ENCODE assay signal across 9 cellular contexts in the genomic region with DNA sequence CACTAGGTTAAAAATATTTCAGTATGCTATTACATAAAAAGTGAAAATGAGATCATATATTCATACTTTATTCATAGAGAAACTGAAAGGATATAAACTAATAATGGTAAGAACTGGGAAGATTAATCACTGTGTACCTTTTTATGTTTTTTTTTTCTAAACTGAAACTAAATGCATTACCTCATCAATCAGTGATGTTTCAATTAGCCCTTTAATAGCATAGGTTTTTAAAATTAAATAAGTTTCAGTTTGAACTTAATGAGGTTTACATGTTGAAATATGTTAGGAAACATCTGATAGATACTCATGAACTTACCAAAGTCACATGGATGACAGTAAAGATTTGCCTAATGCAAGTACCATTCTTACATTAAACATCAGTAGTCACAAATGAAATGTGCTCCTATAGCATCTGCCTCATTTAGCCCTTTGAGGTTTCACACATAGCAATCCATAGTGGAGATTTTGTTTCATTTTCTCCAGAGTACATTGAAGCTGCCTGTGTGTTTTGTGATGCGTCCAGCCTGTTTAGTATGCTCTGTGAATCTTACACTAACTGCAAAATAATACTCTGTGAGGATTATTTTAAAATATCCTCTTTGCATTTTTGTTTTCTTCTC. TPM values are rescaled to one million over a fixed set of nuclear protein-coding genes. Genes with fewer than 3 reads are reported as not detected.
A peak's percentile ranks its signal among the peaks of the same experiment; 100 is the strongest.
DNase-seq lines count a peak whose midpoint lies in the region; ATAC-seq and TF ChIP-seq lines count a peak whose summit lies in the region.
"Had no signal": no experiment of that assay in that cellular context is flagged by ENCODE, and none has a peak within 500 bp of the region (broad histone marks: within the 10 kb centered on the region; RNA-seq: fewer than 3 reads in every experiment).

No MANE protein-coding gene starts in this region.

- no peaks in the 10 kb centered on the region for H3K27me3 Mint-ChIP-seq in stimulated activated memory B cell treated with anti-CD40 and anti-IgM and Interleukin-4, amounts not matched to agents 10 μg/mL and 1 μg/mL and 100 μg/mL, for 72 hours

- ATAC-seq in HG03354 (IDR thresholded peaks at IDR 0.05; ENCODE audit: poor library complexity, severe bottlenecking, unreplicated experiment) (peak; percentile 43), HG03045 (IDR thresholded peaks at IDR 0.05; ENCODE audit: unreplicated experiment) (no peak)
- no peak for ATAC-seq in stimulated activated memory B cell treated with anti-CD40 and anti-IgM and Interleukin-4, amounts not matched to agents 10 μg/mL and 1 μg/mL and 100 μg/mL, for 72 hours

- TF ChIP-seq CTCF in choroid plexus epithelial cell (conservative IDR thresholded peaks at IDR 0.05; ENCODE audit: low read depth, low read length) (no peak), vagina (IDR thresholded peaks at IDR 0.05) (no peak)

- H3K9me3 ChIP-seq in vagina = no peaks in the 10 kb centered on the region

- peaks cover 80% of the 10 kb centered on the region for H3K4me1 Mint-ChIP-seq in stimulated activated memory B cell treated with anti-CD40 and anti-IgM and Interleukin-4, amounts not matched to agents 10 μg/mL and 1 μg/mL and 100 μg/mL, for 72 hours

- H3K4me3 ChIP-seq in choroid plexus epithelial cell (ENCODE audit: low read depth, low read length) (no peak overlapping the region), vagina (no peak overlapping the region)

- peaks cover 9% of the 10 kb centered on the region for H3K36me3 Mint-ChIP-seq in stimulated activated memory B cell treated with anti-CD40 and anti-IgM and Interleukin-4, amounts not matched to agents 10 μg/mL and 1 μg/mL and 100 μg/mL, for 72 hours

- H3K27ac ChIP-seq in vagina = no peak overlapping the region

- no peak for TF ChIP-seq POLR2A in vagina (IDR thresholded peaks at IDR 0.05)

- H3K27ac Mint-ChIP-seq in stimulated activated memory B cell treated with anti-CD40 and anti-IgM and Interleukin-4, amounts not matched to agents 10 μg/mL and 1 μg/mL and 100 μg/mL, for 72 hours = peak overlapping the region; percentile 95

- peak overlapping the region; percentile 80 for H3K4me3 Mint-ChIP-seq in stimulated activated memory B cell treated with anti-CD40 and anti-IgM and Interleukin-4, amounts not matched to agents 10 μg/mL and 1 μg/mL and 100 μg/mL, for 72 hours

- DNase-seq in NCI-H510A treated with DMSO at 0.1 percent for 48 hours (lab: John Stamatoyannopoulos, UW) (peak; percentile 47), NCI-H510A (lab: John Stamatoyannopoulos, UW) (no peak), choroid plexus epithelial cell (ENCODE audit: low read depth) (peak; percentile 57), posterior vena cava (ENCODE audit: low spot score) (no peak), vagina (ENCODE audit: extremely low spot score in 2 of 2) (no peak)
- DNase-seq: left cardiac atrium had no signal

- intact Hi-C loops in posterior vena cava (cut with DNase I) (no loop called here), vagina (cut with DNase I) (no loop called here)

- H3K4me1 ChIP-seq in vagina = peaks cover 40% of the 10 kb centered on the region

- H3K9me3 Mint-ChIP-seq in stimulated activated memory B cell treated with anti-CD40 and anti-IgM and Interleukin-4, amounts not matched to agents 10 μg/mL and 1 μg/mL and 100 μg/mL, for 72 hours = peaks cover 3% of the 10 kb centered on the region

- no peaks in the 10 kb centered on the region for H3K36me3 ChIP-seq in vagina

- H3K27me3 ChIP-seq in vagina = no peaks in the 10 kb centered on the region

RNA-seq across cellular contexts. Expression of gene MAPRE2, which starts 8.9 kb away (rescaled TPM):
- 10 to 100 TPM; 38.7 to 52.8 TPM for total RNA-seq in posterior vena cava
- 21.4 TPM for total RNA-seq in vagina

Comparison
In these comparisons a context has a peak if more than half of its experiments do, and no peak if none do; other contexts are left out.
1. DNase-seq: peak in NCI-H510A treated with DMSO at 0.1 percent for 48 hours (single experiment) and choroid plexus epithelial cell (single experiment); none in NCI-H510A (single experiment), posterior vena cava (single experiment) and vagina (0 of 2).